Comparison of ENCODE assay signal across 13 cellular contexts in the genomic region with DNA sequence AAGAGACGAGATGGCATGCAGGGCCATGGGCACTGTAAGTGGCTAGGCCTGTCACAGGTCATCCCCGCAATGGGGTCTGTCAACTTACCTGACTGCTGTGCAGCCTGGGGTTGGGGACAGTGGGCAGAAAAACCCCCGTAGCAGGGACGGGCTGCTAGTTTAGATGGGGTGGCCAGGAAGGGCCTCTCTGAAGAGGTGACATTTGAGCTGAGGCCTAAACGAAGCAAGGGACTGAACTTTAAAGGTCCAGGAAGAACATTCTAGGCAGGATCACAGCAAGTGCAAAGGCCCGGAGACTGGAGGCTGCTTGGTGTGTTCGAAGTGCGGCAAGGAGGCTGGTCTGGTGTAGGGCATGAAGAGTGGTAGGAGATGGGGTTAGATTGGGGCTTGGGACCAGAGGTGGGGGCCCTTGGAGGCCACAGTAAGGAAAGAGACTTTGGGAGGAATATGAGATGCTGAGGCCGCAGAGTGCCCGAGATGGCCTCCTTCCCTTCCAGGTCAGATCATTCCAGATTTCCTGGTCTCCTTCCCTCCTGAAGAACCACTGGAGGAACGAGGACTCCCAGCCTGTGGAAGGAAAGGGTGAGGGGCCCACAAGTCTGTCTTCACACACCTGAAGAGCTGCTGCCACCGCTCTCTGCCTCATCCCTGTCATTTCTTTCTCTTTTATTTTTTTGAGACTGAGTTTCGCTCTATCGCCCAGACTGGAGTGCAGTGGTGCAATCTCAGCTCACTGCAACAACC.
"Had no signal": no experiment of that assay in that cellular context is flagged by ENCODE, and none has a peak within 500 bp of the region (broad histone marks: within the 10 kb centered on the region; RNA-seq: fewer than 3 reads in every experiment).

No MANE protein-coding gene starts in this region.

- H3K4me3 Mint-ChIP-seq: activated naive CD8-positive, alpha-beta T cell treated with anti-CD3 and anti-CD28 coated beads, Interleukin-2, amount 50 U/mL, for 24 hours; nephron; stimulated activated naive CD8-positive, alpha-beta T cell treated with anti-CD3 and anti-CD28 coated beads, Interleukin-15, amount 100 ng/mL, for 72 hours had no signal

- DNase-seq: activated CD4-positive, alpha-beta T cell treated with anti-CD3 and anti-CD28 coated beads for 1 hour; activated CD4-positive, alpha-beta T cell treated with anti-CD3 and anti-CD28 coated beads, Interleukin-2, amount 50 U/mL, for 4 hours; activated naive CD4-positive, alpha-beta T cell; activated naive CD8-positive, alpha-beta T cell treated with anti-CD3 and anti-CD28 coated beads, Interleukin-2, amount 50 U/mL, for 24 hours; activated T-cell treated with anti-CD3 and anti-CD28 coated beads, Interleukin-2, amount 50 U/mL, for 48 hours; hypothalamus; stimulated activated CD4-positive, alpha-beta T cell treated with anti-CD3 and anti-CD28 coated beads, Interleukin-1b, Interleukin-23, amount 100 ng/mL, for 48 hours; stimulated activated naive CD8-positive, alpha-beta T cell treated with anti-CD3 and anti-CD28 coated beads, Interleukin-15, amount 100 ng/mL, for 72 hours; testis; upper lobe of right lung had no signal

- H3K27ac ChIP-seq: ascending aorta, dorsolateral prefrontal cortex, testis, upper lobe of right lung had no signal

- H3K4me3 ChIP-seq: ascending aorta, dorsolateral prefrontal cortex, testis, upper lobe of right lung had no signal

- H3K9me3 ChIP-seq: ascending aorta, testis, upper lobe of right lung had no signal

- H3K9me3 Mint-ChIP-seq: activated naive CD8-positive, alpha-beta T cell treated with anti-CD3 and anti-CD28 coated beads, Interleukin-2, amount 50 U/mL, for 24 hours; nephron; stimulated activated naive CD8-positive, alpha-beta T cell treated with anti-CD3 and anti-CD28 coated beads, Interleukin-15, amount 100 ng/mL, for 72 hours had no signal

- H3K27ac Mint-ChIP-seq: activated naive CD8-positive, alpha-beta T cell treated with anti-CD3 and anti-CD28 coated beads, Interleukin-2, amount 50 U/mL, for 24 hours; nephron had no signal

- H3K4me1 ChIP-seq: ascending aorta had no signal

- ATAC-seq: activated naive CD8-positive, alpha-beta T cell treated with anti-CD3 and anti-CD28 coated beads, Interleukin-2, amount 50 U/mL, for 24 hours; stimulated activated naive CD8-positive, alpha-beta T cell treated with anti-CD3 and anti-CD28 coated beads, Interleukin-15, amount 100 ng/mL, for 72 hours; upper lobe of right lung had no signal

- H3K27me3 ChIP-seq: ascending aorta, dorsolateral prefrontal cortex, testis, upper lobe of right lung had no signal

- H3K36me3 ChIP-seq: ascending aorta, upper lobe of right lung had no signal

- H3K4me1 Mint-ChIP-seq: activated naive CD8-positive, alpha-beta T cell treated with anti-CD3 and anti-CD28 coated beads, Interleukin-2, amount 50 U/mL, for 24 hours; stimulated activated naive CD8-positive, alpha-beta T cell treated with anti-CD3 and anti-CD28 coated beads, Interleukin-15, amount 100 ng/mL, for 72 hours had no signal
